In genomic region chr4:152728343-152728742, GRCh38 we compare ENCODE assay signal across 27 cellular contexts.
"Had no signal": no experiment of that assay in that cellular context is flagged by ENCODE, and none has a peak within 500 bp of the region (broad histone marks: within the 10 kb centered on the region; RNA-seq: fewer than 3 reads in every experiment).

No MANE protein-coding gene starts in this region.

- H3K4me3 ChIP-seq: colonic mucosa, esophagus muscularis mucosa, gastroesophageal sphincter, lung, mucosa of descending colon, neural progenitor cell, prostate gland, right atrium auricular region, smooth muscle cell, testis, tibial artery had no signal

- H3K27ac ChIP-seq: colonic mucosa, esophagus muscularis mucosa, foreskin keratinocyte, gastroesophageal sphincter, neural progenitor cell, parathyroid adenoma, prostate gland, right atrium auricular region, testis, tibial artery had no signal

- ATAC-seq: foreskin keratinocyte; gastroesophageal sphincter; left lobe of liver; mucosa of descending colon; sciatic nerve; stimulated activated naive CD8-positive, alpha-beta T cell treated with anti-CD3 and anti-CD28 coated beads, Interleukin-15, Interleukin-2, amounts not matched to agents 100 U/mL and 50 U/mL, for 24 hours had no signal

- H2AFZ ChIP-seq: neural progenitor cell, parathyroid adenoma had no signal

- H3K27ac Mint-ChIP-seq: mesothelial cell of epicardium, naive B cell, nephron, neural progenitor cell, type B pancreatic cell had no signal

- DNase-seq: colonic mucosa; foreskin keratinocyte; kidney; mucosa of descending colon; naive B cell; stimulated activated CD4-positive, alpha-beta T cell treated with anti-CD3 and anti-CD28 coated beads, Interleukin-12 subunit alpha, Interleukin-12 subunit beta, amount 100 ng/mL, for 4 hours; stimulated activated CD4-positive, alpha-beta T cell treated with anti-CD3 and anti-CD28 coated beads, Interleukin-1b, Interleukin-23, amount 100 ng/mL, for 48 hours; stimulated activated CD4-positive, alpha-beta T cell treated with anti-CD3 and anti-CD28 coated beads, Interleukin-4, amount 100 ng/mL, for 1 hour; stimulated activated CD8-positive, alpha-beta memory T cell treated with anti-CD3 and anti-CD28 coated beads, Interleukin-4, amount 100 ng/mL, for 48 hours; stimulated activated naive CD8-positive, alpha-beta T cell treated with anti-CD3 and anti-CD28 coated beads, Interleukin-15, Interleukin-2, amounts not matched to agents 100 U/mL and 50 U/mL, for 24 hours; substantia nigra; testis; tibial artery had no signal

- H3K79me2 ChIP-seq: parathyroid adenoma had no signal

- H3K9me3 Mint-ChIP-seq: memory B cell, mesothelial cell of epicardium, naive B cell, nephron, neural progenitor cell, type B pancreatic cell had no signal

- H3K4me1 ChIP-seq: colonic mucosa, esophagus muscularis mucosa, gastroesophageal sphincter, neural progenitor cell, parathyroid adenoma, prostate gland, right atrium auricular region, testis, tibial artery had no signal

- H3K36me3 Mint-ChIP-seq: memory B cell, mesothelial cell of epicardium, naive B cell, neural progenitor cell, type B pancreatic cell had no signal

- H3K9ac ChIP-seq: neural progenitor cell, parathyroid adenoma had no signal

- H3K9me3 ChIP-seq: colonic mucosa, esophagus muscularis mucosa, gastroesophageal sphincter, mucosa of descending colon, prostate gland, right atrium auricular region, testis, tibial artery had no signal

- H3K27me3 Mint-ChIP-seq: memory B cell, type B pancreatic cell had no signal

- FAIRE-seq: kidney had no signal

- H3K27me3 ChIP-seq: colonic mucosa, esophagus muscularis mucosa, foreskin keratinocyte, gastroesophageal sphincter, neural progenitor cell, right atrium auricular region, testis had no signal

- H3K36me3 ChIP-seq: colonic mucosa, esophagus muscularis mucosa, gastroesophageal sphincter, neural progenitor cell, prostate gland, right atrium auricular region, tibial artery had no signal

- H3K4me1 Mint-ChIP-seq: mesothelial cell of epicardium, nephron, neural progenitor cell had no signal

- H3K4me3 Mint-ChIP-seq: memory B cell, mesothelial cell of epicardium, nephron, neural progenitor cell, type B pancreatic cell had no signal

- H3K4me2 ChIP-seq: neural progenitor cell, smooth muscle cell had no signal
